Comparison of ENCODE assay signal across 8 cellular contexts in the genomic region with DNA sequence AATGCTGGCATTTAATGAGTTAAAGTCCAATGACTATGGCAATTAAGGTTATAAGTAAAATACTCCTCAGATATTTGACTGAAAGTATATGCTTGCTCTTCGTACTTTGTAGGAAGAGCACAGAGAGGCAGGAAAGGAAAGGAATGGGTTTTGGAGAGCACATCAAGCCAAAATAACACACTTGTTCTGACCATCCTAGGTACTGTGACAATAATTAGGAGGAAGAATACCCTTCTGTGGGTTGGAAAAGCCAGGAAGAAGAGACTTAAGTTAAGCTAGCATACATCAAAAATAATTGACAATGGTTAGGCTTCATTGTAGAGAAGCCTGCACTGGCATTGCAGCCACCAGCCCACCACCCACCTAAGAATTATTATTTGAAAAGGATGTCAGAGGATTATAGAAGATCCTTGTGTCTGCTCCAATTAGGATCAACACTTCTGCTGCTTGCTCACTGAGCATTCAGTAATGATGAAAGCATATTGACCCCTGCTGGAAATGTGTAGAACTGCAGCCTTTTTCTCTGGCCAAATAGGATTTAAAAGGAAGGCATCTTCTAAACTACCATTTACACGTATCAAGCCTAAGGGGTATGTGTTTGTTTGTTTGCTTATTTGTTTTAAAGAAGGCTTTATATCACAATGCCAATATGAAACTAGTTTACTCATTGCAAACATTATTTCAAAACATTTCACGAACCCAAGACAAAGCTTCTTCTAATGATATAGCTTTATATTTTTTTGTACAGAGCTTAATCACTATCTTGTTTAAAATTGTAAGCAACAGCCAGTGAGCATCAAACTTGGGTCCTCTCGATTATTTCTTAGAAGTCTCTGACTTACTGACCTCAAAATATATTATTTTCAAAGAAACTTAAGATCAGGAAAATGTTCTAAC.
DNase-seq lines count a peak whose midpoint lies in the region; ATAC-seq and TF ChIP-seq lines count a peak whose summit lies in the region.

No MANE protein-coding gene starts in this region.

- peak; percentile 86 for TF ChIP-seq CTCF in GM06990 (IDR thresholded peaks at IDR 0.05; ENCODE audit: insufficient read depth, low read length, poor library complexity, severe bottlenecking)
- peak; percentile 88 to 95 for TF ChIP-seq CTCF in GM23338 (conservative IDR thresholded peaks at IDR 0.05; ENCODE audit: low read depth in 2 of 2)

- no peaks in the 10 kb centered on the region for H3K27me3 Mint-ChIP-seq in GM23338 (ENCODE audit: insufficient read depth, low read depth, poor library complexity)

- no peaks in the 10 kb centered on the region for H3K36me3 Mint-ChIP-seq in GM23338 (ENCODE audit: low read depth)

- no peak overlapping the region for H3K27ac Mint-ChIP-seq in GM23338

- ATAC-seq in GM23338 (peak; percentile 87), left cardiac atrium (peak; percentile 71 to 80)

- peaks cover 11% of the 10 kb centered on the region; the same call in 2 of the 3 replicates for H3K4me1 Mint-ChIP-seq in GM23338

- peaks cover 7% of the 10 kb centered on the region; the same call in 1 of the 2 replicates for H3K4me1 ChIP-seq in GM23338 (ENCODE audit: insufficient read depth)

- H3K36me3 ChIP-seq in GM06990 (ENCODE audit: control insufficient read depth, insufficient read depth, low read length) (no peaks in the 10 kb centered on the region), GM23338 (ENCODE audit: insufficient read depth) (no peaks in the 10 kb centered on the region)

- no peak overlapping the region for H2AFZ ChIP-seq in GM23338

- no peak overlapping the region for H3K27ac ChIP-seq in GM23338 (ENCODE audit: low read depth)

- H3K9me2 ChIP-seq in GM23338 (ENCODE audit: insufficient read depth): no peaks in the 10 kb centered on the region

- H4K20me1 ChIP-seq in GM23338 (replicated peaks; ENCODE audit: insufficient read depth): no peaks in the 10 kb centered on the region

- no peak overlapping the region for H3K4me2 ChIP-seq in GM23338

- no peaks in the 10 kb centered on the region for H3F3A ChIP-seq in GM23338 (replicated peaks; ENCODE audit: low read depth)

- no peak overlapping the region for H3K4me3 Mint-ChIP-seq in GM23338

- H3K27me3 ChIP-seq in GM06990 (replicated peaks; ENCODE audit: control insufficient read depth, insufficient read depth, low read length): no peaks in the 10 kb centered on the region
- H3K27me3 ChIP-seq in GM23338 (ENCODE audit: insufficient read depth): no peaks in the 10 kb centered on the region

- DNase-seq in GM06990 (ENCODE audit: extremely low read depth, insufficient read length) (peak; percentile 37), GM23338 (ENCODE audit: low spot score) (peak; percentile 89), LHCN-M2 (ENCODE audit: low read depth) (peak; percentile 63), OCI-M1 (lab: John Stamatoyannopoulos, UW) (peak; percentile 88), left cardiac atrium (no peak), renal cortical epithelial cell (ENCODE audit: low read depth) (peak; percentile 80)
- DNase-seq in activated naive CD8-positive, alpha-beta T cell treated with anti-CD3 and anti-CD28 coated beads, Interleukin-2, amount 50 U/mL, for 16 hours (ENCODE audit: low read depth, low spot score): peak; percentile 13
- no peak for DNase-seq in effector CD8-positive, alpha-beta T cell (lab: John Stamatoyannopoulos, UW)

- H3K79me2 ChIP-seq in GM23338 (replicated peaks; ENCODE audit: insufficient read depth): no peaks in the 10 kb centered on the region

- peaks cover 7% of the 10 kb centered on the region; the same call in 2 of the 3 replicates for H3K9me3 Mint-ChIP-seq in GM23338

- H3K4me3 ChIP-seq in GM06990 (replicated peaks; ENCODE audit: low read depth, low read length): no peak overlapping the region
- no peak overlapping the region for H3K4me3 ChIP-seq in GM23338

- intact Hi-C loops in left cardiac atrium (cut with DNase I): loop anchor here (2.0 to 5.0 kb wide), 2 partner anchors 793 to 796 kb away; no protein-coding TSS in a partner anchor

TF ChIP-seq in GM23338, 12 proteins besides CTCF, POLR2A, EP300 and RAD21 (continues in another document):
- TF ChIP-seq, protein P1, sequence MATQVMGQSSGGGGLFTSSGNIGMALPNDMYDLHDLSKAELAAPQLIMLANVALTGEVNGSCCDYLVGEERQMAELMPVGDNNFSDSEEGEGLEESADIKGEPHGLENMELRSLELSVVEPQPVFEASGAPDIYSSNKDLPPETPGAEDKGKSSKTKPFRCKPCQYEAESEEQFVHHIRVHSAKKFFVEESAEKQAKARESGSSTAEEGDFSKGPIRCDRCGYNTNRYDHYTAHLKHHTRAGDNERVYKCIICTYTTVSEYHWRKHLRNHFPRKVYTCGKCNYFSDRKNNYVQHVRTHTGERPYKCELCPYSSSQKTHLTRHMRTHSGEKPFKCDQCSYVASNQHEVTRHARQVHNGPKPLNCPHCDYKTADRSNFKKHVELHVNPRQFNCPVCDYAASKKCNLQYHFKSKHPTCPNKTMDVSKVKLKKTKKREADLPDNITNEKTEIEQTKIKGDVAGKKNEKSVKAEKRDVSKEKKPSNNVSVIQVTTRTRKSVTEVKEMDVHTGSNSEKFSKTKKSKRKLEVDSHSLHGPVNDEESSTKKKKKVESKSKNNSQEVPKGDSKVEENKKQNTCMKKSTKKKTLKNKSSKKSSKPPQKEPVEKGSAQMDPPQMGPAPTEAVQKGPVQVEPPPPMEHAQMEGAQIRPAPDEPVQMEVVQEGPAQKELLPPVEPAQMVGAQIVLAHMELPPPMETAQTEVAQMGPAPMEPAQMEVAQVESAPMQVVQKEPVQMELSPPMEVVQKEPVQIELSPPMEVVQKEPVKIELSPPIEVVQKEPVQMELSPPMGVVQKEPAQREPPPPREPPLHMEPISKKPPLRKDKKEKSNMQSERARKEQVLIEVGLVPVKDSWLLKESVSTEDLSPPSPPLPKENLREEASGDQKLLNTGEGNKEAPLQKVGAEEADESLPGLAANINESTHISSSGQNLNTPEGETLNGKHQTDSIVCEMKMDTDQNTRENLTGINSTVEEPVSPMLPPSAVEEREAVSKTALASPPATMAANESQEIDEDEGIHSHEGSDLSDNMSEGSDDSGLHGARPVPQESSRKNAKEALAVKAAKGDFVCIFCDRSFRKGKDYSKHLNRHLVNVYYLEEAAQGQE (IDR thresholded peaks at IDR 0.05; ENCODE audit: unreplicated experiment): no peak
- TF ChIP-seq EZH2 (IDR thresholded peaks at IDR 0.05; ENCODE audit: low read depth, unreplicated experiment) (no peak), NANOG (IDR thresholded peaks at IDR 0.05; ENCODE audit: borderline replicate concordance) (no peak), ZNF114 (CRISPR knock-in tag; IDR thresholded peaks at IDR 0.05) (no peak), STAT1 (IDR thresholded peaks at IDR 0.05; ENCODE audit: unreplicated experiment) (no peak), ZNF331 (CRISPR knock-in tag; IDR thresholded peaks at IDR 0.05; ENCODE audit: low read depth) (no peak), JUNB (IDR thresholded peaks at IDR 0.05; ENCODE audit: unreplicated experiment) (no peak), EZH2phosphoT487 (IDR thresholded peaks at IDR 0.05; ENCODE audit: unreplicated experiment) (no peak), POLR2AphosphoS5 (IDR thresholded peaks at IDR 0.05; ENCODE audit: low read depth) (no peak), CREB1 (CRISPR knock-in tag; IDR thresholded peaks at IDR 0.05; ENCODE audit: low read depth) (no peak)
- TF ChIP-seq, protein P2, sequence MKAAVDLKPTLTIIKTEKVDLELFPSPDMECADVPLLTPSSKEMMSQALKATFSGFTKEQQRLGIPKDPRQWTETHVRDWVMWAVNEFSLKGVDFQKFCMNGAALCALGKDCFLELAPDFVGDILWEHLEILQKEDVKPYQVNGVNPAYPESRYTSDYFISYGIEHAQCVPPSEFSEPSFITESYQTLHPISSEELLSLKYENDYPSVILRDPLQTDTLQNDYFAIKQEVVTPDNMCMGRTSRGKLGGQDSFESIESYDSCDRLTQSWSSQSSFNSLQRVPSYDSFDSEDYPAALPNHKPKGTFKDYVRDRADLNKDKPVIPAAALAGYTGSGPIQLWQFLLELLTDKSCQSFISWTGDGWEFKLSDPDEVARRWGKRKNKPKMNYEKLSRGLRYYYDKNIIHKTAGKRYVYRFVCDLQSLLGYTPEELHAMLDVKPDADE (IDR thresholded peaks at IDR 0.05): no peak

Comparison
In these comparisons a context has a peak if more than half of its experiments do, and no peak if none do; other contexts are left out.
1. DNase-seq: peak in GM06990 (single experiment), GM23338 (single experiment), LHCN-M2 (single experiment), OCI-M1 (single experiment), activated naive CD8-positive, alpha-beta T cell treated with anti-CD3 and anti-CD28 coated beads, Interleukin-2, amount 50 U/mL, for 16 hours (single experiment) and renal cortical epithelial cell (single experiment); none in left cardiac atrium (single experiment) and effector CD8-positive, alpha-beta T cell (single experiment).